In genomic region chr3:191388823-191389222, GRCh38 we compare ENCODE assay signal across 12 cellular contexts. TPM values are rescaled to one million over a fixed set of nuclear protein-coding genes. Genes with fewer than 3 reads are reported as not detected.
DNase-seq lines count a peak whose midpoint lies in the region; ATAC-seq, FAIRE-seq and TF ChIP-seq lines count a peak whose summit lies in the region.
"Had no signal": no experiment of that assay in that cellular context is flagged by ENCODE, and none has a peak within 500 bp of the region (broad histone marks: within the 10 kb centered on the region; RNA-seq: fewer than 3 reads in every experiment).

No MANE protein-coding gene starts in this region.

- H2AFZ ChIP-seq in neural progenitor cell (replicated peaks) = no peak overlapping the region
- H2AFZ ChIP-seq: parathyroid adenoma had no signal

- no peaks in the 10 kb centered on the region for H4K20me1 ChIP-seq in neural progenitor cell (ENCODE audit: low read depth)

- H3K9me3 Mint-ChIP-seq in neural progenitor cell = no peaks in the 10 kb centered on the region
- H3K9me3 Mint-ChIP-seq: activated CD4-positive, alpha-beta memory T cell treated with anti-CD3 and anti-CD28 coated beads for 36 hours; activated naive CD8-positive, alpha-beta T cell treated with anti-CD3 and anti-CD28 coated beads for 36 hours had no signal

- peak; percentile 47 for TF ChIP-seq CTCF in LNCAP (IDR thresholded peaks at IDR 0.05)
- TF ChIP-seq CTCF in dorsolateral prefrontal cortex (IDR thresholded peaks at IDR 0.05 in 54 of 56, conservative IDR thresholded peaks at IDR 0.05 in 2 of 56; ENCODE audit: low read depth in 1 of 56, partially characterized antibody in 56 of 56) = peak in 46 of 56 donors; percentile 11 to 54 (median 36)
- TF ChIP-seq CTCF in neural progenitor cell (IDR thresholded peaks at IDR 0.05) = peak; percentile 7

- no peak for ATAC-seq in GM18519 (IDR thresholded peaks at IDR 0.05; ENCODE audit: low FRiP score, unreplicated experiment)

- H3K9ac ChIP-seq in neural progenitor cell = no peak overlapping the region
- H3K9ac ChIP-seq: parathyroid adenoma had no signal

- no peaks in the 10 kb centered on the region for H3K4me1 ChIP-seq in neural progenitor cell
- H3K4me1 ChIP-seq: parathyroid adenoma had no signal

- H3K4me2 ChIP-seq in neural progenitor cell = no peak overlapping the region

- H3K27ac ChIP-seq in dorsolateral prefrontal cortex = no peak overlapping the region
- no peak overlapping the region for H3K27ac ChIP-seq in neural progenitor cell
- H3K27ac ChIP-seq: parathyroid adenoma had no signal

- no peaks in the 10 kb centered on the region for H3K79me2 ChIP-seq in neural progenitor cell (ENCODE audit: low read depth)
- H3K79me2 ChIP-seq: parathyroid adenoma had no signal

- no peaks in the 10 kb centered on the region for H3F3A ChIP-seq in neural progenitor cell (ENCODE audit: low read depth)

- H3K4me1 Mint-ChIP-seq in neural progenitor cell = peaks cover 5% of the 10 kb centered on the region
- H3K4me1 Mint-ChIP-seq: activated naive CD8-positive, alpha-beta T cell treated with anti-CD3 and anti-CD28 coated beads for 36 hours had no signal

- H3K27ac Mint-ChIP-seq in neural progenitor cell = no peak overlapping the region
- H3K27ac Mint-ChIP-seq: activated CD4-positive, alpha-beta memory T cell treated with anti-CD3 and anti-CD28 coated beads for 36 hours; activated naive CD8-positive, alpha-beta T cell treated with anti-CD3 and anti-CD28 coated beads for 36 hours had no signal

- DNase-seq in dorsolateral prefrontal cortex = no peak
- no peak for DNase-seq in neural progenitor cell (ENCODE audit: low spot score)
- no peak for DNase-seq in T1000 (lab: John Stamatoyannopoulos, UW)
- no peak for DNase-seq in DMS53 (lab: John Stamatoyannopoulos, UW)
- DNase-seq in NOMO-1 treated with DMSO at 0.1 percent for 48 hours (lab: John Stamatoyannopoulos, UW; ENCODE audit: unreplicated experiment) = no peak
- DNase-seq: activated CD4-positive, alpha-beta memory T cell treated with anti-CD3 and anti-CD28 coated beads for 36 hours; activated naive CD8-positive, alpha-beta T cell treated with anti-CD3 and anti-CD28 coated beads for 36 hours; NCI-H446 had no signal

- H3K27me3 ChIP-seq in dorsolateral prefrontal cortex (no peaks in the 10 kb centered on the region), neural progenitor cell (no peaks in the 10 kb centered on the region)

- intact Hi-C loops in dorsolateral prefrontal cortex (cut with DNase I) = no loop called here

- FAIRE-seq in G401.6 (lab: Jason Lieb, UNC) = peak; percentile 86

- H3K36me3 Mint-ChIP-seq in neural progenitor cell = peaks cover 51% of the 10 kb centered on the region
- H3K36me3 Mint-ChIP-seq: activated CD4-positive, alpha-beta memory T cell treated with anti-CD3 and anti-CD28 coated beads for 36 hours; activated naive CD8-positive, alpha-beta T cell treated with anti-CD3 and anti-CD28 coated beads for 36 hours had no signal

- no peaks in the 10 kb centered on the region for H3K9me3 ChIP-seq in neural progenitor cell (ENCODE audit: low read depth)

- H3K4me3 ChIP-seq in dorsolateral prefrontal cortex = no peak overlapping the region
- no peak overlapping the region for H3K4me3 ChIP-seq in neural progenitor cell

- peaks cover 2% of the 10 kb centered on the region for H3K27me3 Mint-ChIP-seq in neural progenitor cell (ENCODE audit: insufficient read depth, low read depth)
- H3K27me3 Mint-ChIP-seq: activated CD4-positive, alpha-beta memory T cell treated with anti-CD3 and anti-CD28 coated beads for 36 hours; activated naive CD8-positive, alpha-beta T cell treated with anti-CD3 and anti-CD28 coated beads for 36 hours had no signal

- no peaks in the 10 kb centered on the region for H3K36me3 ChIP-seq in neural progenitor cell

- no peak overlapping the region for H3K4me3 Mint-ChIP-seq in neural progenitor cell
- H3K4me3 Mint-ChIP-seq: activated CD4-positive, alpha-beta memory T cell treated with anti-CD3 and anti-CD28 coated beads for 36 hours; activated naive CD8-positive, alpha-beta T cell treated with anti-CD3 and anti-CD28 coated beads for 36 hours had no signal

RNA-seq across cellular contexts. Expression of gene UTS2B, which starts 58.5 kb away (rescaled TPM):
- 1 to 10 TPM in 17 of 120 experiments, under 1 TPM in 58, not detected in 45; 0.19 to 2.7 (median 0.69) TPM for total RNA-seq in dorsolateral prefrontal cortex
- not detected in 2 replicates for total RNA-seq in neural progenitor cell (ENCODE audit: low replicate concordance)
- total RNA-seq: activated CD4-positive, alpha-beta memory T cell treated with anti-CD3 and anti-CD28 coated beads for 36 hours; activated naive CD8-positive, alpha-beta T cell treated with anti-CD3 and anti-CD28 coated beads for 36 hours had no signal

RNA-seq across cellular contexts. Expression of gene CCDC50, which starts 59.6 kb away (rescaled TPM):
- total RNA-seq in dorsolateral prefrontal cortex (10 to 100 TPM; 25.4 to 59.5 (median 35.4) TPM), neural progenitor cell (ENCODE audit: low replicate concordance) (51.2 and 56.7 TPM in 2 replicates)
